1 cellular context compared by ENCODE assay signal in the genomic region with DNA sequence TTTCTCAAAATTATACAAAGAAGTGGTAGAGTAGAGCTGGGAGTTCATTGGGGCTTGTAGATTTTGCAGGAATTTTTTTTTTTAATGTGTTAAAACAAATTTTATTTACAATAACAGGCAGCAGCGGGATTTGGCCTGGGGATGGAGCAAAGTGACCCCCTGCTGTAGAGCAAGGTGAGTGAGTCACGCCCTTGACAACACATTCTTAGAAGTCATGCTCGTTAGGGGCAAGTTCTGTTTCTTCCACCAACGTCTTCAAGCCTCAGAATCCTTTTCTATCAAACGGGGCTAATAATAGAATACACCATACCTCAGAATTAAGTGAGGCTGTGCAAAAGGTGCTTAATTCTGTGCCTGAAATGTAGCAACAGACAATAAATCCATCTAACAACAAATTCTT.
TF ChIP-seq lines count a peak whose summit lies in the region.

No MANE protein-coding gene starts in this region.

TF ChIP-seq in WTC11, 78 proteins besides CTCF, POLR2A, EP300 and RAD21 (continued from another document):
- TF ChIP-seq, protein P1, sequence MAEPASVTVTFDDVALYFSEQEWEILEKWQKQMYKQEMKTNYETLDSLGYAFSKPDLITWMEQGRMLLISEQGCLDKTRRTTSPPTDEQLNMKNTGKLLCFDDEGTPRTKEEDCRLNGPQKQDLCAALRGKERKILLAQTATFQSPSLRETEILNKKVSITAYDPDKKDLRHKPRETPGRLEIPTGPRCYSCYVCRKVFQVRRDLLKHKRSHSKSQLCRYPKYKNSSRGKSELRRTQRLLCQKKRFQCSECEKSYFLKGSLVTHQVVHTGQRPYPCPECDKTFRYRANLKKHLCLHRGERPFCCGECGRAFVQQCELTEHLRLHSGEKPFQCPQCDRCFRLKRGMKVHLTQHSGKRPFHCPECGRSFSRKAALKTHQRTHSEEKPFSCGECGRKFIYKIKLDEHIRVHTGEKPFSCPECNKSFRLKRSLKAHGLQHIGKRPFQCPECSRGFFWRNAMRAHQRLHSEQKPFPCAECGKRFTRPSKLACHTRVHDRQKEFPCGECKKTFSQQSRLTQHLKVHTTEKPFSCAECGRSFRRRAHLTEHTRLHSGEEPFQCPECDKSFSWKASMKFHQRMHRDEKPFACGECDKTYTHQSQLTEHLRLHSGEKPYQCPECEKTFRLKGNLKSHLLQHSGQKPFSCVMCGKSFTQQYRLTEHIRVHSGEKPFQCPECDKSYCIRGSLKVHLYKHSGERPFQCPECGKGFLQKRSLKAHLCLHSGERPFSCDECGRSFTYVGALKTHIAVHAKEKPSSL (CRISPR knock-in tag; conservative IDR thresholded peaks at IDR 0.05) = no peak
- TF ChIP-seq GABPB1 (CRISPR knock-in tag; IDR thresholded peaks at IDR 0.05) = no peak
- TF ChIP-seq ZNF263 (CRISPR knock-in tag; IDR thresholded peaks at IDR 0.05; ENCODE audit: low read depth) = no peak
- TF ChIP-seq ZNF317 (CRISPR knock-in tag; IDR thresholded peaks at IDR 0.05; ENCODE audit: borderline replicate concordance, low read depth) = no peak
- TF ChIP-seq TEAD4 (CRISPR knock-in tag; IDR thresholded peaks at IDR 0.05) = no peak
- no peak for TF ChIP-seq ZNF219 (CRISPR knock-in tag; IDR thresholded peaks at IDR 0.05; ENCODE audit: borderline replicate concordance)
- TF ChIP-seq SMAD3 (CRISPR knock-in tag; IDR thresholded peaks at IDR 0.05; ENCODE audit: borderline replicate concordance) = no peak
- TF ChIP-seq OVOL2 (CRISPR knock-in tag; IDR thresholded peaks at IDR 0.05; ENCODE audit: borderline replicate concordance) = no peak
- TF ChIP-seq, protein P2, sequence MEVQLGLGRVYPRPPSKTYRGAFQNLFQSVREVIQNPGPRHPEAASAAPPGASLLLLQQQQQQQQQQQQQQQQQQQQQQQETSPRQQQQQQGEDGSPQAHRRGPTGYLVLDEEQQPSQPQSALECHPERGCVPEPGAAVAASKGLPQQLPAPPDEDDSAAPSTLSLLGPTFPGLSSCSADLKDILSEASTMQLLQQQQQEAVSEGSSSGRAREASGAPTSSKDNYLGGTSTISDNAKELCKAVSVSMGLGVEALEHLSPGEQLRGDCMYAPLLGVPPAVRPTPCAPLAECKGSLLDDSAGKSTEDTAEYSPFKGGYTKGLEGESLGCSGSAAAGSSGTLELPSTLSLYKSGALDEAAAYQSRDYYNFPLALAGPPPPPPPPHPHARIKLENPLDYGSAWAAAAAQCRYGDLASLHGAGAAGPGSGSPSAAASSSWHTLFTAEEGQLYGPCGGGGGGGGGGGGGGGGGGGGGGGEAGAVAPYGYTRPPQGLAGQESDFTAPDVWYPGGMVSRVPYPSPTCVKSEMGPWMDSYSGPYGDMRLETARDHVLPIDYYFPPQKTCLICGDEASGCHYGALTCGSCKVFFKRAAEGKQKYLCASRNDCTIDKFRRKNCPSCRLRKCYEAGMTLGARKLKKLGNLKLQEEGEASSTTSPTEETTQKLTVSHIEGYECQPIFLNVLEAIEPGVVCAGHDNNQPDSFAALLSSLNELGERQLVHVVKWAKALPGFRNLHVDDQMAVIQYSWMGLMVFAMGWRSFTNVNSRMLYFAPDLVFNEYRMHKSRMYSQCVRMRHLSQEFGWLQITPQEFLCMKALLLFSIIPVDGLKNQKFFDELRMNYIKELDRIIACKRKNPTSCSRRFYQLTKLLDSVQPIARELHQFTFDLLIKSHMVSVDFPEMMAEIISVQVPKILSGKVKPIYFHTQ (CRISPR knock-in tag; IDR thresholded peaks at IDR 0.05) = no peak
- TF ChIP-seq, protein P3, sequence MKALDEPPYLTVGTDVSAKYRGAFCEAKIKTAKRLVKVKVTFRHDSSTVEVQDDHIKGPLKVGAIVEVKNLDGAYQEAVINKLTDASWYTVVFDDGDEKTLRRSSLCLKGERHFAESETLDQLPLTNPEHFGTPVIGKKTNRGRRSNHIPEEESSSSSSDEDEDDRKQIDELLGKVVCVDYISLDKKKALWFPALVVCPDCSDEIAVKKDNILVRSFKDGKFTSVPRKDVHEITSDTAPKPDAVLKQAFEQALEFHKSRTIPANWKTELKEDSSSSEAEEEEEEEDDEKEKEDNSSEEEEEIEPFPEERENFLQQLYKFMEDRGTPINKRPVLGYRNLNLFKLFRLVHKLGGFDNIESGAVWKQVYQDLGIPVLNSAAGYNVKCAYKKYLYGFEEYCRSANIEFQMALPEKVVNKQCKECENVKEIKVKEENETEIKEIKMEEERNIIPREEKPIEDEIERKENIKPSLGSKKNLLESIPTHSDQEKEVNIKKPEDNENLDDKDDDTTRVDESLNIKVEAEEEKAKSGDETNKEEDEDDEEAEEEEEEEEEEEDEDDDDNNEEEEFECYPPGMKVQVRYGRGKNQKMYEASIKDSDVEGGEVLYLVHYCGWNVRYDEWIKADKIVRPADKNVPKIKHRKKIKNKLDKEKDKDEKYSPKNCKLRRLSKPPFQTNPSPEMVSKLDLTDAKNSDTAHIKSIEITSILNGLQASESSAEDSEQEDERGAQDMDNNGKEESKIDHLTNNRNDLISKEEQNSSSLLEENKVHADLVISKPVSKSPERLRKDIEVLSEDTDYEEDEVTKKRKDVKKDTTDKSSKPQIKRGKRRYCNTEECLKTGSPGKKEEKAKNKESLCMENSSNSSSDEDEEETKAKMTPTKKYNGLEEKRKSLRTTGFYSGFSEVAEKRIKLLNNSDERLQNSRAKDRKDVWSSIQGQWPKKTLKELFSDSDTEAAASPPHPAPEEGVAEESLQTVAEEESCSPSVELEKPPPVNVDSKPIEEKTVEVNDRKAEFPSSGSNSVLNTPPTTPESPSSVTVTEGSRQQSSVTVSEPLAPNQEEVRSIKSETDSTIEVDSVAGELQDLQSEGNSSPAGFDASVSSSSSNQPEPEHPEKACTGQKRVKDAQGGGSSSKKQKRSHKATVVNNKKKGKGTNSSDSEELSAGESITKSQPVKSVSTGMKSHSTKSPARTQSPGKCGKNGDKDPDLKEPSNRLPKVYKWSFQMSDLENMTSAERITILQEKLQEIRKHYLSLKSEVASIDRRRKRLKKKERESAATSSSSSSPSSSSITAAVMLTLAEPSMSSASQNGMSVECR (CRISPR knock-in tag; IDR thresholded peaks at IDR 0.05; ENCODE audit: borderline replicate concordance) = no peak
